In genomic region chr5:172266676-172267092, GRCh38 we compare ENCODE assay signal across 1 cellular context.
TF ChIP-seq lines count a peak whose summit lies in the region.

No MANE protein-coding gene starts in this region.

TF ChIP-seq in IMR-90, 13 proteins besides CTCF, POLR2A, EP300 and RAD21:
- no peak for TF ChIP-seq USF2 (IDR thresholded peaks at IDR 0.05; ENCODE audit: low read depth, low read length)
- TF ChIP-seq BHLHE40 (IDR thresholded peaks at IDR 0.05; ENCODE audit: low read depth, low read length), result no peak
- no peak for TF ChIP-seq MAZ (IDR thresholded peaks at IDR 0.05; ENCODE audit: borderline replicate concordance, low read depth, low read length)
- no peak for TF ChIP-seq CEBPB (IDR thresholded peaks at IDR 0.05; ENCODE audit: low read depth, low read length)
- no peak for TF ChIP-seq CHD1 (IDR thresholded peaks at IDR 0.05; ENCODE audit: low read depth, low read length)
- no peak for TF ChIP-seq RCOR1 (IDR thresholded peaks at IDR 0.05; ENCODE audit: insufficient replicate concordance, low read length)
- TF ChIP-seq NFE2L2 (IDR thresholded peaks at IDR 0.05; ENCODE audit: low read depth, low read length), result no peak
- TF ChIP-seq MAFK (IDR thresholded peaks at IDR 0.05; ENCODE audit: low read depth, low read length), result no peak
- no peak for TF ChIP-seq ELK1 (IDR thresholded peaks at IDR 0.05; ENCODE audit: borderline replicate concordance, low read depth, low read length)
- TF ChIP-seq RFX5 (IDR thresholded peaks at IDR 0.05; ENCODE audit: low read depth, low read length), result no peak
- TF ChIP-seq MXI1 (IDR thresholded peaks at IDR 0.05; ENCODE audit: borderline replicate concordance, low read depth, low read length), result no peak
- no peak for TF ChIP-seq FOS (IDR thresholded peaks at IDR 0.05; ENCODE audit: low read depth, low read length)
- TF ChIP-seq SMC3 (IDR thresholded peaks at IDR 0.05; ENCODE audit: low read depth, low read length), result no peak
